ENCODE assay signal across 32 cellular contexts in the genomic region with DNA sequence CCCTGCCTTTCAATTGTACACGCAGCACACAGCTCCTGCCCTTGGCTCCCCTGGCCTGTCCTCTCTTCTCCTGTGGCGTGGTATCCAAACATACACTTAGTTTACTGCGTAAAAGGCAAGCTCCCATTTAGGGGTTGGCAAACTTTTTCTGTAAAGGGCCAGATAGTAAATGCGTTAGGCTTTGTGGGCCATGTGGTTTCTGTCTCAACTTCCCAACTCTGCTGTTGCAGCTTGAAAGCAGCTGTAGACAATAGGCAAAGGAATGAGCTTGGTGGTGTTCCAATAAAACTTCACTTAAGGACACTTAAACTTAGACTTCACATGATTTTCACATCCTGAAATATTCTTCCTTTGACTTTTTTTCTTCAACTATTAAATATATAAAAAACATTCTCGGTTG.
DNase-seq lines count a peak whose midpoint lies in the region; ATAC-seq and TF ChIP-seq lines count a peak whose summit lies in the region.
"Had no signal": no experiment of that assay in that cellular context is flagged by ENCODE, and none has a peak within 500 bp of the region (broad histone marks: within the 10 kb centered on the region; RNA-seq: fewer than 3 reads in every experiment).

No MANE protein-coding gene starts in this region.

- H3K9ac ChIP-seq in SK-N-SH (no peak overlapping the region), trophoblast cell (ENCODE audit: low read length) (no peak overlapping the region)
- H3K9ac ChIP-seq: BLaER1 treated with 17β-estradiol and CSF1 and Interleukin-3, amounts not matched to agents 10 nM and 100 nM had no signal

- H3K9me2 ChIP-seq in GM23338 (ENCODE audit: insufficient read depth) (no peaks in the 10 kb centered on the region), SK-N-SH (no peaks in the 10 kb centered on the region)

- H3K4ac ChIP-seq in trophoblast cell (ENCODE audit: low read depth, low read length) = no peak overlapping the region

- no peak overlapping the region for H2BK5ac ChIP-seq in trophoblast cell (ENCODE audit: low read depth, low read length, poor library complexity)

- H3K27me3 ChIP-seq in GM23338 (ENCODE audit: insufficient read depth) (no peaks in the 10 kb centered on the region), SK-N-SH (ENCODE audit: insufficient read depth) (no peaks in the 10 kb centered on the region), trophoblast cell (ENCODE audit: insufficient read depth, low read length) (no peaks in the 10 kb centered on the region)
- H3K27me3 ChIP-seq: BLaER1 treated with 17β-estradiol and CSF1 and Interleukin-3, amounts not matched to agents 10 nM and 100 nM; suprapubic skin had no signal

- POLR2A ChIA-PET in SK-N-SH (lab: Yijun Ruan, JAX) = no interaction called here

- H3K27me3 Mint-ChIP-seq in GM23338 (ENCODE audit: insufficient read depth, low read depth, poor library complexity) (no peaks in the 10 kb centered on the region), glutamatergic neuron (ENCODE audit: unreplicated experiment) (peaks cover 2% of the 10 kb centered on the region)
- H3K27me3 Mint-ChIP-seq: activated CD4-positive, alpha-beta T cell treated with anti-CD3 and anti-CD28 coated beads, Interleukin-2, amount 10 ng/mL, durations not matched to agents 24 days and 14 days; dendritic cell treated with granulocyte-macrophage colony-stimulating factor and Interleukin-4, amounts not matched to agents 40 ng/mL and 50 ng/mL, for 4 days; T-helper 17 cell had no signal

- H3K4me3 ChIP-seq in GM23338 (no peak overlapping the region), SK-N-SH (ENCODE audit: low read depth in 2 of 2, low read length in 1 of 2) (no peak overlapping the region), fibroblast of the aortic adventitia (ENCODE audit: low read depth, low read length) (no peak overlapping the region), trophoblast cell (ENCODE audit: low read depth, low read length) (no peak overlapping the region)
- H3K4me3 ChIP-seq: BLaER1 treated with 17β-estradiol and CSF1 and Interleukin-3, amounts not matched to agents 10 nM and 100 nM; left ventricle myocardium inferior; suprapubic skin had no signal

- H3K4me1 ChIP-seq in GM23338 (ENCODE audit: insufficient read depth) (no peaks in the 10 kb centered on the region), SK-N-SH (ENCODE audit: control insufficient read depth in 1 of 2, insufficient read depth in 2 of 2, low read depth in 1 of 2, low read length in 1 of 2) (peaks cover 0 to 19% of the 10 kb centered on the region in 2 experiments; a peak in 1 of 4 replicates), trophoblast cell (ENCODE audit: control insufficient read depth in 1 of 2, insufficient read depth in 2 of 2, low read length in 2 of 2) (peaks cover 5 to 13% of the 10 kb centered on the region in 2 experiments)
- H3K4me1 ChIP-seq: foreskin keratinocyte, left ventricle myocardium inferior had no signal

- H3K4me3 Mint-ChIP-seq in GM23338 (no peak overlapping the region), glutamatergic neuron (ENCODE audit: unreplicated experiment) (no peak overlapping the region)
- H3K4me3 Mint-ChIP-seq: activated CD4-positive, alpha-beta T cell treated with anti-CD3 and anti-CD28 coated beads, Interleukin-2, amount 10 ng/mL, durations not matched to agents 24 days and 14 days; dendritic cell treated with granulocyte-macrophage colony-stimulating factor and Interleukin-4, amounts not matched to agents 40 ng/mL and 50 ng/mL, for 4 days; immature natural killer cell; stimulated activated effector memory CD8-positive, alpha-beta T cell treated with anti-CD3 and anti-CD28 coated beads, Interleukin-12 subunit alpha, Interleukin-12 subunit beta, amount 100 ng/mL, for 72 hours; T-helper 17 cell had no signal

- H2AFZ ChIP-seq in GM23338 (0 out of 2 replicates have a peak overlapping the region, but pooled peaks have one; percentile 28), SK-N-SH (ENCODE audit: low read depth) (no peak overlapping the region), trophoblast cell (ENCODE audit: insufficient read depth, low read length, poor library complexity) (no peak overlapping the region)

- H4K8ac ChIP-seq in trophoblast cell (ENCODE audit: low read depth, low read length) = no peak overlapping the region

- no peak overlapping the region for H3K23ac ChIP-seq in trophoblast cell (ENCODE audit: low read length)

- no peak for TF ChIP-seq EP300 in SK-N-SH (IDR thresholded peaks at IDR 0.05; ENCODE audit: borderline replicate concordance in 1 of 2, low read depth in 1 of 2, low read length in 1 of 2)

- H3K36me3 ChIP-seq in GM23338 (ENCODE audit: insufficient read depth) = no peaks in the 10 kb centered on the region
- no peaks in the 10 kb centered on the region for H3K36me3 ChIP-seq in SK-N-SH (replicated peaks in 1 of 2; ENCODE audit: control insufficient read depth in 1 of 2, insufficient read depth in 2 of 2, low read length in 1 of 2)
- H3K36me3 ChIP-seq in trophoblast cell (ENCODE audit: control insufficient read depth in 1 of 2, insufficient read depth in 2 of 2, low read length in 2 of 2) = no peaks in the 10 kb centered on the region
- H3K36me3 ChIP-seq: BLaER1 treated with 17β-estradiol and CSF1 and Interleukin-3, amounts not matched to agents 10 nM and 100 nM; left ventricle myocardium inferior; suprapubic skin had no signal

- no peak overlapping the region for H4K12ac ChIP-seq in trophoblast cell (ENCODE audit: low read depth, low read length)

- H3K18ac ChIP-seq in trophoblast cell (ENCODE audit: low read length) = no peak overlapping the region

- intact Hi-C loops in sciatic nerve (cut with DNase I) = no loop called here

- H3K79me2 ChIP-seq in GM23338 (replicated peaks; ENCODE audit: insufficient read depth) (no peaks in the 10 kb centered on the region), SK-N-SH (ENCODE audit: insufficient read depth) (no peaks in the 10 kb centered on the region), trophoblast cell (ENCODE audit: control insufficient read depth, insufficient read depth, low read length, poor library complexity) (no peaks in the 10 kb centered on the region)

- H3K27ac Mint-ChIP-seq in GM23338 (no peak overlapping the region), glutamatergic neuron (ENCODE audit: unreplicated experiment) (no peak overlapping the region)
- H3K27ac Mint-ChIP-seq: activated CD4-positive, alpha-beta T cell treated with anti-CD3 and anti-CD28 coated beads, Interleukin-2, amount 10 ng/mL, durations not matched to agents 24 days and 14 days; activated naive CD4-positive, alpha-beta T cell treated with anti-CD3 and anti-CD28 coated beads, Interleukin-2, amount 50 U/mL, for 72 hours; activated T-helper 2 cell treated with anti-CD3 and anti-CD28 coated beads, Interferon-gamma antibody, Interleukin-2, Interleukin-4, amounts not matched to agents 10 μg/mL and 5 μg/mL and 100 μg/mL, durations not matched to agents 14 hours and 24 hours and 36 hours; dendritic cell treated with granulocyte-macrophage colony-stimulating factor and Interleukin-4, amounts not matched to agents 40 ng/mL and 50 ng/mL, for 4 days; immature natural killer cell; stimulated activated effector memory CD8-positive, alpha-beta T cell treated with anti-CD3 and anti-CD28 coated beads, Interleukin-12 subunit alpha, Interleukin-12 subunit beta, amount 100 ng/mL, for 72 hours; T-helper 17 cell had no signal

- H3K4me2 ChIP-seq in GM23338 = no peak overlapping the region
- H3K4me2 ChIP-seq in SK-N-SH = no peak overlapping the region
- H3K4me2 ChIP-seq in trophoblast cell (ENCODE audit: low read length) = no peak overlapping the region
- H3K4me2 ChIP-seq: BLaER1 treated with 17β-estradiol and CSF1 and Interleukin-3, amounts not matched to agents 10 nM and 100 nM had no signal

- TF ChIP-seq RAD21 in SK-N-SH (IDR thresholded peaks at IDR 0.05; ENCODE audit: low read length) = no peak

- CTCF ChIA-PET in SK-N-SH (lab: Yijun Ruan, JAX) = interaction anchor here (1.3 to 2.0 kb wide), 2 partner anchors 102 to 428 kb away, joined by 5 read pairs; no protein-coding TSS in a partner anchor

- no peaks in the 10 kb centered on the region for H3F3A ChIP-seq in GM23338 (replicated peaks; ENCODE audit: low read depth)
- no peaks in the 10 kb centered on the region for H3F3A ChIP-seq in SK-N-SH (replicated peaks; ENCODE audit: insufficient read depth)

- H3K79me1 ChIP-seq in trophoblast cell (ENCODE audit: low read length) = peaks cover 4% of the 10 kb centered on the region

- TF ChIP-seq CTCF in GM23338 (conservative IDR thresholded peaks at IDR 0.05; ENCODE audit: low read depth in 2 of 2) (no peak), SK-N-SH (IDR thresholded peaks at IDR 0.05) (no peak), fibroblast of the aortic adventitia (IDR thresholded peaks at IDR 0.05; ENCODE audit: insufficient read depth, low read length) (no peak), glutamatergic neuron (IDR thresholded peaks at IDR 0.05; ENCODE audit: partially characterized antibody, unreplicated experiment) (no peak)

- H3K36me3 Mint-ChIP-seq in GM23338 (ENCODE audit: low read depth) (no peaks in the 10 kb centered on the region), glutamatergic neuron (ENCODE audit: unreplicated experiment) (no peaks in the 10 kb centered on the region)
- H3K36me3 Mint-ChIP-seq: stimulated activated effector memory CD8-positive, alpha-beta T cell treated with anti-CD3 and anti-CD28 coated beads, Interleukin-12 subunit alpha, Interleukin-12 subunit beta, amount 100 ng/mL, for 72 hours had no signal

- peak overlapping the region; percentile 20 for H3K14ac ChIP-seq in trophoblast cell (ENCODE audit: low read length)

- H3K9me3 ChIP-seq in SK-N-SH = no peaks in the 10 kb centered on the region
- no peaks in the 10 kb centered on the region for H3K9me3 ChIP-seq in trophoblast cell (ENCODE audit: insufficient read depth, low read depth, low read length)
- H3K9me3 ChIP-seq: Caco-2, suprapubic skin had no signal

- no peaks in the 10 kb centered on the region for H4K20me1 ChIP-seq in GM23338 (replicated peaks; ENCODE audit: insufficient read depth)
- H4K20me1 ChIP-seq in SK-N-SH (ENCODE audit: insufficient read depth) = no peaks in the 10 kb centered on the region
- H4K20me1 ChIP-seq: BLaER1 treated with 17β-estradiol and CSF1 and Interleukin-3, amounts not matched to agents 10 nM and 100 nM had no signal

- H2AK5ac ChIP-seq in trophoblast cell (ENCODE audit: low read length) = no peak overlapping the region

- ATAC-seq in GM23338 (no peak), sciatic nerve (no peak)
- ATAC-seq: activated naive CD4-positive, alpha-beta T cell treated with anti-CD3 and anti-CD28 coated beads, Interleukin-2, amount 50 U/mL, for 72 hours; foreskin keratinocyte; stimulated activated effector memory CD8-positive, alpha-beta T cell treated with anti-CD3 and anti-CD28 coated beads, Interleukin-12 subunit alpha, Interleukin-12 subunit beta, amount 100 ng/mL, for 72 hours; T-helper 17 cell had no signal

- H3K27ac ChIP-seq in GM23338 (ENCODE audit: low read depth) (no peak overlapping the region), SK-N-SH (ENCODE audit: low read depth in 2 of 2, low read length in 1 of 2) (peak overlapping the region in 1 of 2 experiments; percentile 74; a peak in 2 of 4 replicates), trophoblast cell (ENCODE audit: low read depth, low read length) (no peak overlapping the region)
- H3K27ac ChIP-seq: BLaER1 treated with 17β-estradiol and CSF1 and Interleukin-3, amounts not matched to agents 10 nM and 100 nM; foreskin keratinocyte; HL-60; left ventricle myocardium inferior; RWPE1; suprapubic skin; VCaP had no signal

- no peak for DNase-seq in GM23338 (ENCODE audit: low spot score)
- no peak for DNase-seq in SK-N-SH
- DNase-seq in fibroblast of the aortic adventitia (ENCODE audit: low read depth) = peak; percentile 89
- no peak for DNase-seq in trophoblast cell
- DNase-seq in sciatic nerve (ENCODE audit: low spot score) = no peak
- DNase-seq in 8988T = no peak
- no peak for DNase-seq in HK-2 (ENCODE audit: unreplicated experiment)
- DNase-seq in glutamatergic neuron = no peak
- DNase-seq: activated CD4-positive, alpha-beta T cell treated with anti-CD3 and anti-CD28 coated beads, Interleukin-2, amount 10 ng/mL, durations not matched to agents 24 days and 14 days; Caco-2; central memory CD4-positive, alpha-beta T cell; DMS79 treated with DMSO at 0.1 percent for 48 hours; foreskin keratinocyte; GOT3; hippocampal formation; immature natural killer cell; left ventricle myocardium inferior; NCI-H1105 treated with DMSO at 0.1 percent for 48 hours; NCI-H2029 treated with DMSO at 0.1 percent for 48 hours; NCI-H226; small intestine; stimulated activated CD4-positive, alpha-beta T cell treated with anti-CD3 and anti-CD28 coated beads, Interleukin-2, amount 100 ng/mL, for 24 hours; T-helper 17 cell had no signal

- peak overlapping the region; percentile 82 for H2BK12ac ChIP-seq in trophoblast cell (ENCODE audit: low read length)

- H3K9me3 Mint-ChIP-seq in GM23338 (no peaks in the 10 kb centered on the region), glutamatergic neuron (ENCODE audit: unreplicated experiment) (no peaks in the 10 kb centered on the region)

- H2BK120ac ChIP-seq in trophoblast cell (ENCODE audit: insufficient read depth, low read length, poor library complexity) = no peak overlapping the region

- H4K91ac ChIP-seq in trophoblast cell (ENCODE audit: low read depth, low read length) = no peak overlapping the region

- H3K4me1 Mint-ChIP-seq in GM23338 (no peaks in the 10 kb centered on the region; the same call in 2 of the 3 replicates), glutamatergic neuron (ENCODE audit: low read depth, unreplicated experiment) (peaks cover 7% of the 10 kb centered on the region)

- WGBS in SK-N-SH (ENCODE audit: low lambda C conversion rate) = 44% methylated on average over 5 of the region's 5 CpGs
- WGBS in trophoblast cell (ENCODE audit: extremely low coverage, insufficient coverage, insufficient read length) = no CpG with 5 or more reads among the region's 5 CpGs
